In genomic region chr1:223003549-223003948, GRCh38 we compare ENCODE assay signal across 5 cellular contexts.
"Had no signal": no experiment of that assay in that cellular context is flagged by ENCODE, and none has a peak within 500 bp of the region (broad histone marks: within the 10 kb centered on the region; RNA-seq: fewer than 3 reads in every experiment).

No MANE protein-coding gene starts in this region.

- H3K27me3 Mint-ChIP-seq: IgD-negative memory B cell had no signal

- H3K9me3 Mint-ChIP-seq: HFFc6 had no signal

- H3K4me1 Mint-ChIP-seq: IgD-negative memory B cell had no signal

- H3K4me3 Mint-ChIP-seq: HFFc6, IgD-negative memory B cell had no signal

- DNase-seq: GM23248, GOT3, H7, HFFc6 had no signal

- H3K27ac Mint-ChIP-seq: HFFc6, IgD-negative memory B cell had no signal
